In the genomic region with DNA sequence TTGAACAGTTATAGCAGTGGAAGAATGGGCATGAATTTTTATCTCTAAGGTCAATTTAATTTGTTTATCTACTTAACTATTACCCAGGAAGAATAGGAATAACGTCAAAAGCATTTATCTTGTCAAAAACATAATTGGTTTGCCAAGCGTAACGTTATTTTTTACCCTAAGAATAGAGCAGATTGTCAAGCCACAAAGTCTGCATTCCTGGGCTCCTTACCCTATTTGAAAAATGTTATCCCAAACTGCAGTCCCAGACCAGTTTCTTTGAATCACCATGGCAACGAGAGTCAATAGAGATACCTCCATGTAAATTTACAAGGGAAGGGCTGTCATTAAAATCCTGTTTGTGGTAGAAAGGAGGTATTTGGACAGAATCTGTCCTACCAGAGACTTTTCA, we compare ENCODE assay signal across 18 cellular contexts.
"Had no signal": no experiment of that assay in that cellular context is flagged by ENCODE, and none has a peak within 500 bp of the region (broad histone marks: within the 10 kb centered on the region; RNA-seq: fewer than 3 reads in every experiment).

No MANE protein-coding gene starts in this region.

- H3K27me3 ChIP-seq: adrenal gland, gastroesophageal sphincter, heart right ventricle, tibial nerve, uterus had no signal

- H3K27ac ChIP-seq: adrenal gland, epithelial cell of prostate, gastroesophageal sphincter, tibial nerve, uterus had no signal

- H3K4me3 ChIP-seq: adrenal gland, gastroesophageal sphincter, heart right ventricle, tibial nerve, uterus had no signal

- H3K9me3 ChIP-seq: adrenal gland, gastroesophageal sphincter, tibial nerve, uterus had no signal

- H3K4me1 ChIP-seq: adrenal gland, gastroesophageal sphincter, tibial nerve, uterus had no signal

- DNase-seq: activated CD4-positive, alpha-beta T cell treated with anti-CD3 and anti-CD28 coated beads for 4 hours; activated CD8-positive, alpha-beta T cell treated with anti-CD3 and anti-CD28 coated beads for 36 hours; activated effector memory CD4-positive, alpha-beta T cell treated with Interleukin-2 at 50 U/mL for 16 hours; activated T-cell treated with anti-CD3 and anti-CD28 coated beads, Interleukin-2, amount 50 U/mL, for 4 hours; adrenal gland; effector memory CD8-positive, alpha-beta T cell; heart right ventricle; islet precursor cell; mammary epithelial cell; naive thymus-derived CD8-positive, alpha-beta T cell; posterior cingulate gyrus; stimulated activated CD4-positive, alpha-beta T cell treated with anti-CD3 and anti-CD28 coated beads, Interleukin-2, amount 100 ng/mL, for 48 hours; stimulated activated naive B cell treated with anti-CD40 and anti-IgM and Interleukin-4, amounts not matched to agents 10 μg/mL and 1 μg/mL and 100 μg/mL, for 72 hours; T-helper 17 cell; uterus had no signal

- H3K36me3 ChIP-seq: adrenal gland, gastroesophageal sphincter, heart right ventricle, tibial nerve, uterus had no signal
